Comparison of ENCODE assay signal across 19 cellular contexts in the genomic region with DNA sequence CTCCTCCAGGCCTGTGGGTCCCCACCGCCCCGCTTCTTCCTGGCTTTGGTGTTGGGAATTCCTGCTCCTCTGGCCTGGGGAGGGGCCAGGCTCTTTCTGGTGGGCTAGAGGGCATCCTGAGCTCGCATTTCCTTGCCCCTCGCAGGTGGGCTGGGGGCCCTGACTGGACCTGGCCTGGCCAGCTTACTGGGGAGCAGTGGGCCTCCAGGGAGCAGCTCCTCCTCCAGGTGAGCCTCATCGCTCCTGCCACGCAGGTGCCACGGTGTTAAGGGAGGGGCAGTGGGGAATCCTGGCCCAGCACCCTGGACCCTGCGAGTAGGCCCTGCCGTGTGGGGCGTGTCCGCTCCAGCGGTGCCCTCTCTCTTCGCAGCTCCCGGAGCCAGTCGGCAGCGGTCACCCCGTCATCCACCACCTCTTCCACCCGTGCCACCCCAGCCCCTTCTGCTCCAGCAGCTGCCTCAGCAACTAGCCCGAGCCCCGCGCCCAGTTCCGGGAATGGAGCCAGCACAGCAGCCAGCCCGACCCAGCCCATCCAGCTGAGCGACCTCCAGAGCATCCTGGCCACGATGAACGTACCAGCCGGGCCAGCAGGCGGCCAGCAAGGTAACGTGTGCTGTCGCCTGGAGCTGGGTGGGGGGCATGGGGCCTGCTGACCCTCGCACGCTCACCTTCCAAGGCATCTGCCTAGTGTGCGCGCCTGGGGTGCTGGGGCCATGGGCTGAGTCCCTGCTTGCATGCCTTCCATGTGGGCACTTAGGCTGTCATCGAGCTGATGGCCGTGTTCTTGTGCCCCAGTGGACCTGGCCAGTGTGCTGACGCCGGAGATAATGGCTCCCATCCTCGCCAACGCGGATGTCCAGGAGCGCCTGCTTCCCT. TPM values are rescaled to one million over a fixed set of nuclear protein-coding genes. Genes with fewer than 3 reads are reported as not detected.
A peak's percentile ranks its signal among the peaks of the same experiment; 100 is the strongest.
DNase-seq lines count a peak whose midpoint lies in the region; ATAC-seq, FAIRE-seq and TF ChIP-seq lines count a peak whose summit lies in the region.
"Had no signal": no experiment of that assay in that cellular context is flagged by ENCODE, and none has a peak within 500 bp of the region (broad histone marks: within the 10 kb centered on the region; RNA-seq: fewer than 3 reads in every experiment).

No MANE protein-coding gene starts in this region.

- no peak overlapping the region for H2AK5ac ChIP-seq in mesenchymal stem cell (ENCODE audit: low read length, severe bottlenecking)

- no peaks in the 10 kb centered on the region for H3K36me3 Mint-ChIP-seq in T-helper 17 cell (ENCODE audit: low read depth)
- H3K36me3 Mint-ChIP-seq in activated CD8-positive, alpha-beta memory T cell treated with anti-CD3 and anti-CD28 coated beads, Interleukin-2, amount 10 ng/mL, durations not matched to agents 7 days and 5 days = peaks cover 25% of the 10 kb centered on the region
- H3K36me3 Mint-ChIP-seq: IgD-negative memory B cell had no signal

- peak overlapping the region in 1 of 2 experiments; percentile 97; a peak in 3 of 6 replicates for H3K27ac ChIP-seq in A549
- peak overlapping the region; percentile 95; the same call in 1 of the 2 replicates for H3K27ac ChIP-seq in HCT116 (ENCODE audit: low read depth, low read length)
- H3K27ac ChIP-seq in mesenchymal stem cell (ENCODE audit: low read length, poor library complexity, severe bottlenecking) = peak overlapping the region; percentile 15
- H3K27ac ChIP-seq: GM23248 had no signal

- peaks cover 10% of the 10 kb centered on the region for H3K79me1 ChIP-seq in mesenchymal stem cell (replicated peaks; ENCODE audit: low read length, poor library complexity, severe bottlenecking)

- H3K4me3 ChIP-seq in A549 = no peak overlapping the region
- no peak overlapping the region for H3K4me3 ChIP-seq in HCT116 (replicated peaks in 1 of 2; ENCODE audit: low read depth in 1 of 2, low read length in 2 of 2)
- no peak overlapping the region for H3K4me3 ChIP-seq in mesenchymal stem cell (ENCODE audit: insufficient read depth in 1 of 2, low read depth in 1 of 2, low read length in 2 of 2)
- H3K4me3 ChIP-seq: GM23248 had no signal

- no peak overlapping the region for H3K14ac ChIP-seq in mesenchymal stem cell (ENCODE audit: low read length in 2 of 2)

- H4K8ac ChIP-seq in mesenchymal stem cell (ENCODE audit: low read length) = peak overlapping the region; percentile 23

- no peaks in the 10 kb centered on the region for H3K27me3 ChIP-seq in HCT116 (ENCODE audit: insufficient read depth, low read length)
- H3K27me3 ChIP-seq in mesenchymal stem cell (ENCODE audit: control insufficient read depth in 1 of 2, insufficient read depth in 1 of 2, low read length in 2 of 2) = no peaks in the 10 kb centered on the region

- DNase-seq in A549 (ENCODE audit: low read depth in 1 of 2, low spot score in 1 of 2) = peak in 1 of 2 experiments; percentile 52
- no peak for DNase-seq in HCT116 (ENCODE audit: low read depth, low spot score)
- DNase-seq in T-helper 17 cell = no peak
- no peak for DNase-seq in mesenchymal stem cell
- DNase-seq in activated CD8-positive, alpha-beta memory T cell treated with anti-CD3 and anti-CD28 coated beads, Interleukin-2, amount 10 ng/mL, durations not matched to agents 7 days and 5 days = no peak
- no peak for DNase-seq in activated effector memory CD4-positive, alpha-beta T cell treated with anti-CD3 and anti-CD28 coated beads, Interleukin-2, amount 50 U/mL, for 16 hours
- DNase-seq: activated CD4-positive, alpha-beta T cell treated with anti-CD3 and anti-CD28 coated beads, Interleukin-2, amount 10 ng/mL, durations not matched to agents 7 days and 5 days; AML-193; aorta; effector memory CD4-positive, alpha-beta T cell; GM23248; NCI-H2029; NCI-H446 treated with DMSO at 0.1 percent for 48 hours; retina; SHP77; T-cell had no signal

- H3K23ac ChIP-seq in mesenchymal stem cell (ENCODE audit: low read length in 2 of 2) = no peak overlapping the region

- no peaks in the 10 kb centered on the region for H3K9me3 ChIP-seq in A549
- H3K9me3 ChIP-seq in HCT116 (ENCODE audit: control insufficient read depth in 1 of 2, insufficient read depth in 1 of 2, low read depth in 1 of 2, low read length in 2 of 2) = no peaks in the 10 kb centered on the region
- no peaks in the 10 kb centered on the region for H3K9me3 ChIP-seq in T-helper 17 cell (ENCODE audit: control insufficient read depth, low read length, poor library complexity, severe bottlenecking)
- H3K9me3 ChIP-seq in mesenchymal stem cell (ENCODE audit: control insufficient read depth, low read length) = no peaks in the 10 kb centered on the region

- H3K9ac ChIP-seq in HCT116 (ENCODE audit: low read length) (no peak overlapping the region), mesenchymal stem cell (ENCODE audit: low read length) (no peak overlapping the region)
- H3K9ac ChIP-seq: GM23248 had no signal

- TF ChIP-seq CTCF in A549 (IDR thresholded peaks at IDR 0.05) = no peak
- TF ChIP-seq CTCF in HCT116 (IDR thresholded peaks at IDR 0.05 in 2 of 3, conservative IDR thresholded peaks at IDR 0.05 in 1 of 3; ENCODE audit: borderline replicate concordance in 1 of 3, insufficient read depth in 1 of 3, low read depth in 2 of 3, low read length in 2 of 3) = no peak

- H2AFZ ChIP-seq in HCT116 (ENCODE audit: low read depth, low read length, poor library complexity, severe bottlenecking) (no peak overlapping the region), mesenchymal stem cell (ENCODE audit: low read depth, low read length) (no peak overlapping the region)
- H2AFZ ChIP-seq: GM23248 had no signal

- H3K4me3 Mint-ChIP-seq in T-helper 17 cell = peak overlapping the region; percentile 9
- H3K4me3 Mint-ChIP-seq in activated CD8-positive, alpha-beta memory T cell treated with anti-CD3 and anti-CD28 coated beads, Interleukin-2, amount 10 ng/mL, durations not matched to agents 7 days and 5 days = no peak overlapping the region
- H3K4me3 Mint-ChIP-seq: activated CD4-positive, alpha-beta T cell treated with anti-CD3 and anti-CD28 coated beads, Interleukin-2, amount 10 ng/mL, durations not matched to agents 7 days and 5 days; stimulated activated effector memory CD8-positive, alpha-beta T cell treated with anti-CD3 and anti-CD28 coated beads, Interleukin-12 subunit alpha, Interleukin-12 subunit beta, amount 100 ng/mL, for 72 hours; T-cell had no signal

- no peak for FAIRE-seq in A549 (lab: Jason Lieb, UNC)

- H3K4me2 ChIP-seq in A549 (peak overlapping the region; percentile 12; the same call in 1 of the 3 replicates), HCT116 (ENCODE audit: low read length) (no peak overlapping the region), mesenchymal stem cell (ENCODE audit: low read length, poor library complexity, severe bottlenecking) (no peak overlapping the region)

- no peak for TF ChIP-seq EP300 in A549 (IDR thresholded peaks at IDR 0.05)

- no peak overlapping the region for H2BK15ac ChIP-seq in mesenchymal stem cell (ENCODE audit: low read depth, poor library complexity, severe bottlenecking)

- peaks cover 10% of the 10 kb centered on the region for H3K4me1 Mint-ChIP-seq in T-helper 17 cell
- H3K4me1 Mint-ChIP-seq in activated CD8-positive, alpha-beta memory T cell treated with anti-CD3 and anti-CD28 coated beads, Interleukin-2, amount 10 ng/mL, durations not matched to agents 7 days and 5 days = peaks cover 20% of the 10 kb centered on the region

- H3K79me2 ChIP-seq in HCT116 (ENCODE audit: insufficient read depth, low read length) = peaks cover 48% of the 10 kb centered on the region

- intact Hi-C loops in HCT116 (cut with micrococcal nuclease) = loop anchor here (10.0 kb wide), 1 partner anchor 497 kb away; the partner anchor contains the start of gene OGFR

- H3K4ac ChIP-seq in mesenchymal stem cell (ENCODE audit: low read depth in 1 of 2, low read length in 2 of 2) = no peak overlapping the region

- ATAC-seq in A549 (no peak), HCT116 (no peak), T-helper 17 cell (no peak), HG03039 (IDR thresholded peaks at IDR 0.05; ENCODE audit: unreplicated experiment) (no peak)
- no peak for ATAC-seq in activated CD8-positive, alpha-beta memory T cell treated with anti-CD3 and anti-CD28 coated beads, Interleukin-2, amount 10 ng/mL, durations not matched to agents 7 days and 5 days
- ATAC-seq: stimulated activated effector memory CD8-positive, alpha-beta T cell treated with anti-CD3 and anti-CD28 coated beads, Interleukin-12 subunit alpha, Interleukin-12 subunit beta, amount 100 ng/mL, for 72 hours; T-cell had no signal

- peaks cover 23 to 50% of the 10 kb centered on the region in 2 experiments for H3K36me3 ChIP-seq in HCT116 (ENCODE audit: control insufficient read depth in 1 of 2, insufficient read depth in 2 of 2, low read length in 2 of 2)
- peaks cover 54 to 87% of the 10 kb centered on the region in 2 experiments for H3K36me3 ChIP-seq in mesenchymal stem cell (ENCODE audit: control insufficient read depth in 1 of 2, insufficient read depth in 2 of 2, low read depth in 1 of 2, low read length in 2 of 2)

- no peaks in the 10 kb centered on the region for H3K9me2 ChIP-seq in HCT116 (ENCODE audit: insufficient read depth)

- BruUV-seq in HCT116 (replicated peaks; lab: Mats Ljungman, UMichigan) = no TSS peak

- no peaks in the 10 kb centered on the region for H3K27me3 Mint-ChIP-seq in T-helper 17 cell
- H3K27me3 Mint-ChIP-seq in activated CD8-positive, alpha-beta memory T cell treated with anti-CD3 and anti-CD28 coated beads, Interleukin-2, amount 10 ng/mL, durations not matched to agents 7 days and 5 days = no peaks in the 10 kb centered on the region
- H3K27me3 Mint-ChIP-seq: activated CD4-positive, alpha-beta T cell treated with anti-CD3 and anti-CD28 coated beads, Interleukin-2, amount 10 ng/mL, durations not matched to agents 7 days and 5 days; IgD-negative memory B cell; T-cell had no signal

- peak overlapping the region; percentile 66 for H4K91ac ChIP-seq in mesenchymal stem cell (ENCODE audit: low read length)

- no peak overlapping the region for H3K18ac ChIP-seq in mesenchymal stem cell (ENCODE audit: low read depth in 1 of 2, low read length in 2 of 2)

- TF ChIP-seq RAD21 in A549 (conservative IDR thresholded peaks at IDR 0.05 in 1 of 2, IDR thresholded peaks at IDR 0.05 in 1 of 2) (no peak), HCT116 (IDR thresholded peaks at IDR 0.05; ENCODE audit: low read depth) (no peak)

- no peak overlapping the region for H2BK12ac ChIP-seq in mesenchymal stem cell (ENCODE audit: low read length in 2 of 2)

- peaks cover 21% of the 10 kb centered on the region; the same call in 1 of the 2 replicates for H4K20me1 ChIP-seq in HCT116 (ENCODE audit: insufficient read depth)

- TF ChIP-seq POLR2A in A549 (IDR thresholded peaks at IDR 0.05; ENCODE audit: low read length) = no peak
- no peak for TF ChIP-seq POLR2A in HCT116 (IDR thresholded peaks at IDR 0.05; ENCODE audit: borderline replicate concordance, extremely low read depth, insufficient read depth, insufficient read length)

- H3K9me3 Mint-ChIP-seq in activated CD8-positive, alpha-beta memory T cell treated with anti-CD3 and anti-CD28 coated beads, Interleukin-2, amount 10 ng/mL, durations not matched to agents 7 days and 5 days (ENCODE audit: low read depth) = no peaks in the 10 kb centered on the region
- H3K9me3 Mint-ChIP-seq: activated CD4-positive, alpha-beta T cell treated with anti-CD3 and anti-CD28 coated beads, Interleukin-2, amount 10 ng/mL, durations not matched to agents 7 days and 5 days; IgD-negative memory B cell; stimulated activated effector memory CD8-positive, alpha-beta T cell treated with anti-CD3 and anti-CD28 coated beads, Interleukin-12 subunit alpha, Interleukin-12 subunit beta, amount 100 ng/mL, for 72 hours; T-cell had no signal

- RAD21 ChIA-PET in HCT116 (lab: Charles Lee; ENCODE audit: low non-redundant PET in 1 of 2, low total read pairs in 2 of 2, uncharacterized antibody in 2 of 2, unreplicated experiment in 2 of 2) = no interaction called here

- H3K4me1 ChIP-seq in A549 (peaks cover 66% of the 10 kb centered on the region), HCT116 (ENCODE audit: control insufficient read depth in 1 of 2, insufficient read depth in 2 of 2, low read length in 2 of 2) (peaks cover 13 to 27% of the 10 kb centered on the region in 2 experiments), mesenchymal stem cell (ENCODE audit: control insufficient read depth, insufficient read depth, low read depth, low read length) (peaks cover 44% of the 10 kb centered on the region)

- H2BK5ac ChIP-seq in mesenchymal stem cell (ENCODE audit: low read depth, low read length, poor library complexity, severe bottlenecking) = no peak overlapping the region

- no peak overlapping the region for H2BK120ac ChIP-seq in mesenchymal stem cell (ENCODE audit: low read depth, low read length)

- CTCF ChIA-PET in A549 (lab: Yijun Ruan, JAX) = interaction anchor here (0.6 to 8.8 kb wide), 10 partner anchors 9 to 98 kb away, joined by 3 to 93 read pairs (median 10); no protein-coding TSS in a partner anchor
- CTCF ChIA-PET in HCT116 (lab: Charles Lee) = interaction anchor here (0.7 to 0.8 kb wide), 3 partner anchors 42 to 75 kb away, joined by 3 to 5 read pairs (median 3); no protein-coding TSS in a partner anchor
- CTCF ChIA-PET in activated CD8-positive, alpha-beta memory T cell treated with anti-CD3 and anti-CD28 coated beads, Interleukin-2, amount 10 ng/mL, durations not matched to agents 7 days and 5 days (lab: Charles Lee) = no interaction called here

- no peak overlapping the region for H3K27ac Mint-ChIP-seq in T-helper 17 cell
- H3K27ac Mint-ChIP-seq in activated CD8-positive, alpha-beta memory T cell treated with anti-CD3 and anti-CD28 coated beads, Interleukin-2, amount 10 ng/mL, durations not matched to agents 7 days and 5 days = no peak overlapping the region
- H3K27ac Mint-ChIP-seq: activated CD4-positive, alpha-beta T cell treated with anti-CD3 and anti-CD28 coated beads, Interleukin-2, amount 10 ng/mL, durations not matched to agents 7 days and 5 days; stimulated activated effector memory CD8-positive, alpha-beta T cell treated with anti-CD3 and anti-CD28 coated beads, Interleukin-12 subunit alpha, Interleukin-12 subunit beta, amount 100 ng/mL, for 72 hours; T-cell had no signal

- 73% methylated on average over 36 of the region's 42 CpGs for WGBS in A549 (ENCODE audit: missing lambda C conversion rate)
- WGBS in mesenchymal stem cell = 97% methylated on average over 39 of the region's 42 CpGs

- POLR2A ChIA-PET in A549 (lab: Yijun Ruan, JAX) (interaction anchor here (1.4 to 1.6 kb wide), 2 partner anchors 75 to 79 kb away, joined by 4 to 6 read pairs; partner anchors contain the start of gene RPS21), HCT116 (lab: Charles Lee) (interaction anchor here (0.7 to 1.1 kb wide), 2 partner anchors 73 to 79 kb away, joined by 3 read pairs; partner anchors contain the start of gene RPS21)

RNA-seq across cellular contexts. Expression of gene ADRM1, which starts 4.7 kb away (rescaled TPM):
- 68.9 and 87.9 TPM in 2 replicates for polyA plus RNA-seq in A549 (2011; rRNA removed)
- 217 and 255 TPM in 2 replicates for polyA plus RNA-seq in A549 (2012; cell fraction: cytosol; rRNA removed)
- polyA plus RNA-seq in A549 (2012; cell fraction: nucleus; rRNA removed) = 249 and 328 TPM in 2 replicates
- 121 to 131 TPM (median 130 TPM) in 3 replicates for polyA plus RNA-seq in A549 (2017; fragmentation: RNase III; extraction: RNeasy Plus Mini Kit Qiagen cat#74134 plus additional on column Dnase treatment)
- polyA minus RNA-seq in A549 (2011; rRNA and poly(A)+ RNA removed) = 56.0 and 59.2 TPM in 2 replicates
- 158 TPM for total RNA-seq in HCT116 (2021; ENCODE audit: unreplicated experiment)
- polyA plus RNA-seq in HCT116 (2012) = 196 and 200 TPM in 2 replicates
- 10 to 100 TPM; 47.3 to 54.2 TPM for total RNA-seq in T-helper 17 cell
- 99.6 TPM for polyA plus RNA-seq in mesenchymal stem cell (2013, experiment 1 of 2)
- polyA plus RNA-seq in mesenchymal stem cell (2013, experiment 2 of 2) = 97.9 TPM
- total RNA-seq in activated CD8-positive, alpha-beta memory T cell treated with anti-CD3 and anti-CD28 coated beads, Interleukin-2, amount 10 ng/mL, durations not matched to agents 7 days and 5 days = 100 to 1,000 TPM; 105 to 133 TPM

RNA-seq across cellular contexts. Expression of gene LAMA5, which starts 59.6 kb away (rescaled TPM):
- polyA plus RNA-seq in A549 (2011; rRNA removed) (20.4 and 31.6 TPM in 2 replicates), A549 (2017; fragmentation: RNase III; extraction: RNeasy Plus Mini Kit Qiagen cat#74134 plus additional on column Dnase treatment) (196 to 212 TPM (median 202 TPM) in 3 replicates)
- 91.5 and 122 TPM in 2 replicates for polyA plus RNA-seq in A549 (2012; cell fraction: cytosol; rRNA removed)
- 829 and 950 TPM in 2 replicates for polyA plus RNA-seq in A549 (2012; cell fraction: nucleus; rRNA removed)
- 26.9 and 28.7 TPM in 2 replicates for polyA minus RNA-seq in A549 (2011; rRNA and poly(A)+ RNA removed)
- total RNA-seq in HCT116 (2021; ENCODE audit: unreplicated experiment) (321 TPM), T-helper 17 cell (under 1 TPM; 0.50 to 0.72 TPM)
- 190 and 217 TPM in 2 replicates for polyA plus RNA-seq in HCT116 (2012)
- polyA plus RNA-seq in mesenchymal stem cell (2013, experiment 1 of 2) = 70.0 TPM
- polyA plus RNA-seq in mesenchymal stem cell (2013, experiment 2 of 2) = 65.1 TPM
- 1 to 10 TPM in 1 of 2 experiments, under 1 TPM in 1; 0.99 to 1.9 TPM for total RNA-seq in activated CD8-positive, alpha-beta memory T cell treated with anti-CD3 and anti-CD28 coated beads, Interleukin-2, amount 10 ng/mL, durations not matched to agents 7 days and 5 days

Comparison
In these comparisons a context has a peak if more than half of its experiments do, and no peak if none do; other contexts are left out.
1. RNA of gene LAMA5, which starts 59.6 kb away (total RNA-seq): 321 TPM in HCT116 (single experiment); 0.99 to 1.9 TPM in activated CD8-positive, alpha-beta memory T cell treated with anti-CD3 and anti-CD28 coated beads, Interleukin-2, amount 10 ng/mL, durations not matched to agents 7 days and 5 days and 0.50 to 0.72 TPM in T-helper 17 cell; every median in the first group is over 100 times any median in the second.
2. Of the 6 proteins assayed by ChIP-seq in both A549 and HCT116: peak only in A549: MAX; only in HCT116: none; in both: none; in neither: 5.